In genomic region chr7:45138433-45139267, GRCh38 we compare ENCODE assay signal across 1 cellular context.
TF ChIP-seq lines count a peak whose summit lies in the region.

No MANE protein-coding gene starts in this region.

TF ChIP-seq in K562, 482 proteins besides CTCF, POLR2A, EP300 and RAD21 (continued from another document and continues in another):
- TF ChIP-seq HDAC8 (tag; IDR thresholded peaks at IDR 0.05), result no peak
- no peak for TF ChIP-seq ILF3 (IDR thresholded peaks at IDR 0.05; ENCODE audit: borderline replicate concordance)
- TF ChIP-seq SIN3A (IDR thresholded peaks at IDR 0.05; ENCODE audit: borderline replicate concordance in 2 of 2, control insufficient read depth in 1 of 2, low read depth in 2 of 2, low read length in 2 of 2), result no peak
- TF ChIP-seq XRCC5 (IDR thresholded peaks at IDR 0.05; ENCODE audit: low read depth, low read length), result no peak
- no peak for TF ChIP-seq USF2 (CRISPR knock-in tag; IDR thresholded peaks at IDR 0.05)
- TF ChIP-seq RNF219 (CRISPR knock-in tag; IDR thresholded peaks at IDR 0.05), result no peak
- no peak for TF ChIP-seq ZNF436 (CRISPR knock-in tag; IDR thresholded peaks at IDR 0.05)
- no peak for TF ChIP-seq SMARCA5 (IDR thresholded peaks at IDR 0.05)
- 0 out of 2 replicates have a peak, but pooled peaks have one; percentile 43 for TF ChIP-seq ZNF584 (CRISPR knock-in tag; IDR thresholded peaks at IDR 0.05; ENCODE audit: low read depth)
- no peak for TF ChIP-seq PHF20 (IDR thresholded peaks at IDR 0.05; ENCODE audit: partially characterized antibody)
- no peak for TF ChIP-seq ZC3H11A (IDR thresholded peaks at IDR 0.05; ENCODE audit: low read depth, low read length)
- TF ChIP-seq ZNF830 (CRISPR knock-in tag; IDR thresholded peaks at IDR 0.05), result 0 out of 2 replicates have a peak, but pooled peaks have one; percentile 39
- TF ChIP-seq SETDB1 (IDR thresholded peaks at IDR 0.05; ENCODE audit: low read length), result no peak
- TF ChIP-seq E2F3 (CRISPR knock-in tag; IDR thresholded peaks at IDR 0.05), result no peak
- TF ChIP-seq THAP7 (CRISPR knock-in tag; IDR thresholded peaks at IDR 0.05), result no peak
- no peak for TF ChIP-seq ATF3 (IDR thresholded peaks at IDR 0.05)
- TF ChIP-seq ATF3 (CRISPR knock-in tag; conservative IDR thresholded peaks at IDR 0.05), result no peak
- no peak for TF ChIP-seq CLOCK (CRISPR knock-in tag; IDR thresholded peaks at IDR 0.05; ENCODE audit: borderline replicate concordance)
- 0 out of 2 replicates have a peak, but pooled peaks have one; percentile 37 for TF ChIP-seq NBN (IDR thresholded peaks at IDR 0.05; ENCODE audit: low read depth)
- TF ChIP-seq CHD1 (IDR thresholded peaks at IDR 0.05; ENCODE audit: low read length), result no peak
- TF ChIP-seq HDAC3 (IDR thresholded peaks at IDR 0.05; ENCODE audit: borderline replicate concordance, partially characterized antibody), result no peak
- no peak for TF ChIP-seq TCF7L2 (IDR thresholded peaks at IDR 0.05; ENCODE audit: low read depth, low read length)
- no peak for TF ChIP-seq ZNF778 (CRISPR knock-in tag; IDR thresholded peaks at IDR 0.05)
- no peak for TF ChIP-seq KHSRP (IDR thresholded peaks at IDR 0.05)
- TF ChIP-seq ZNF280B (CRISPR knock-in tag; IDR thresholded peaks at IDR 0.05), result no peak
- peak; percentile 51; the same call in 1 of the 2 replicates for TF ChIP-seq LEF1 (IDR thresholded peaks at IDR 0.05)
- TF ChIP-seq GABPA (tag; conservative IDR thresholded peaks at IDR 0.05; ENCODE audit: low read depth), result no peak
- TF ChIP-seq SRSF9 (IDR thresholded peaks at IDR 0.05; ENCODE audit: borderline replicate concordance, low read depth, low read length), result no peak
- TF ChIP-seq EP400 (IDR thresholded peaks at IDR 0.05), result 0 out of 2 replicates have a peak, but pooled peaks have one; percentile 19
- no peak for TF ChIP-seq ZNF224 (CRISPR knock-in tag; IDR thresholded peaks at IDR 0.05)
- TF ChIP-seq ZNF23 (CRISPR knock-in tag; IDR thresholded peaks at IDR 0.05), result no peak
- no peak for TF ChIP-seq RREB1 (CRISPR knock-in tag; IDR thresholded peaks at IDR 0.05)
- peak; percentile 62; the same call in 1 of the 2 replicates for TF ChIP-seq JUND (IDR thresholded peaks at IDR 0.05; ENCODE audit: borderline replicate concordance, low read depth, low read length)
- TF ChIP-seq JUND (tag; IDR thresholded peaks at IDR 0.05; ENCODE audit: borderline replicate concordance, low read depth, low read length), result peak; percentile 70; the same call in 2 of the 3 replicates
- no peak for TF ChIP-seq KAT2B (IDR thresholded peaks at IDR 0.05; ENCODE audit: low read depth, low read length)
- no peak for TF ChIP-seq OTX1 (CRISPR knock-in tag; IDR thresholded peaks at IDR 0.05)
- no peak for TF ChIP-seq SP2 (IDR thresholded peaks at IDR 0.05; ENCODE audit: extremely low read depth, low read depth, low read length, poor library complexity, severe bottlenecking)
- TF ChIP-seq SNIP1 (IDR thresholded peaks at IDR 0.05; ENCODE audit: low read depth), result no peak
- peak; percentile 14; the same call in 1 of the 2 replicates for TF ChIP-seq MAFK (IDR thresholded peaks at IDR 0.05; ENCODE audit: low read length)
- TF ChIP-seq GABPB2 (CRISPR knock-in tag; conservative IDR thresholded peaks at IDR 0.05), result no peak
- TF ChIP-seq MEIS2 (IDR thresholded peaks at IDR 0.05; ENCODE audit: partially characterized antibody), result no peak
- TF ChIP-seq TCFL5 (CRISPR knock-in tag; conservative IDR thresholded peaks at IDR 0.05), result no peak
- TF ChIP-seq ATF2 (CRISPR knock-in tag; IDR thresholded peaks at IDR 0.05), result no peak
- no peak for TF ChIP-seq TBP (optimal IDR thresholded peaks at IDR 0.05; ENCODE audit: low read depth, low read length)
- TF ChIP-seq ZKSCAN8 (CRISPR knock-in tag; IDR thresholded peaks at IDR 0.05), result no peak
- TF ChIP-seq ZBTB43 (CRISPR knock-in tag; IDR thresholded peaks at IDR 0.05), result no peak
- TF ChIP-seq KLF6 (CRISPR knock-in tag; IDR thresholded peaks at IDR 0.05; ENCODE audit: borderline replicate concordance), result no peak
- no peak for TF ChIP-seq PURB (CRISPR knock-in tag; IDR thresholded peaks at IDR 0.05; ENCODE audit: low read depth)
- no peak for TF ChIP-seq ZNF354B (CRISPR knock-in tag; IDR thresholded peaks at IDR 0.05)
- no peak; the same call in 1 of the 2 replicates for TF ChIP-seq ELF4 (CRISPR knock-in tag; IDR thresholded peaks at IDR 0.05)
- peak; percentile 37; the same call in 1 of the 2 replicates for TF ChIP-seq PHF8 (IDR thresholded peaks at IDR 0.05; ENCODE audit: borderline replicate concordance, low read length)
- no peak for TF ChIP-seq DLX4 (CRISPR knock-in tag; IDR thresholded peaks at IDR 0.05)
- peak; percentile 58 for TF ChIP-seq RBBP5 (IDR thresholded peaks at IDR 0.05; ENCODE audit: borderline replicate concordance, insufficient read depth, low read length, poor library complexity, severe bottlenecking)
